Comparison of ENCODE assay signal across 8 cellular contexts in genomic region chr20:50153153-50153499, GRCh38. TPM values are rescaled to one million over a fixed set of nuclear protein-coding genes. Genes with fewer than 3 reads are reported as not detected.
DNase-seq lines count a peak whose midpoint lies in the region; ATAC-seq and TF ChIP-seq lines count a peak whose summit lies in the region.

No MANE protein-coding gene starts in this region.

- no peaks in the 10 kb centered on the region for H4K20me1 ChIP-seq in OCI-LY7 (ENCODE audit: insufficient read depth, low read length)

- H3K9me3 ChIP-seq in OCI-LY7 (ENCODE audit: low read length) (no peaks in the 10 kb centered on the region), trophoblast cell (ENCODE audit: insufficient read depth, low read depth, low read length) (no peaks in the 10 kb centered on the region)

- no peaks in the 10 kb centered on the region for H3K27me3 ChIP-seq in trophoblast cell (ENCODE audit: insufficient read depth, low read length)

- no peaks in the 10 kb centered on the region for H3K9me3 Mint-ChIP-seq in activated CD4-positive, alpha-beta T cell treated with anti-CD3 and anti-CD28 coated beads, Interleukin-2, amount 10 ng/mL, durations not matched to agents 24 days and 14 days

- peak overlapping the region; percentile 78 for H3K14ac ChIP-seq in trophoblast cell (ENCODE audit: low read length)

- peak overlapping the region; percentile 95 for H3K4me2 ChIP-seq in OCI-LY7 (ENCODE audit: low read length)
- H3K4me2 ChIP-seq in trophoblast cell (ENCODE audit: low read length) = peak overlapping the region; percentile 87

- peaks cover 26% of the 10 kb centered on the region for H3K36me3 Mint-ChIP-seq in activated CD4-positive, alpha-beta T cell treated with anti-CD3 and anti-CD28 coated beads, Interleukin-2, amount 10 ng/mL, durations not matched to agents 24 days and 14 days (ENCODE audit: low read depth)

- H3K4me3 Mint-ChIP-seq in activated CD4-positive, alpha-beta T cell treated with anti-CD3 and anti-CD28 coated beads, Interleukin-2, amount 10 ng/mL, durations not matched to agents 24 days and 14 days = peak overlapping the region; percentile 91

- no peaks in the 10 kb centered on the region for H3K27me3 Mint-ChIP-seq in activated CD4-positive, alpha-beta T cell treated with anti-CD3 and anti-CD28 coated beads, Interleukin-2, amount 10 ng/mL, durations not matched to agents 24 days and 14 days

- no peak for DNase-seq in activated CD4-positive, alpha-beta T cell treated with anti-CD3 and anti-CD28 coated beads, Interleukin-2, amount 10 ng/mL, durations not matched to agents 24 days and 14 days
- DNase-seq in activated CD4-positive, alpha-beta T cell treated with anti-CD3 and anti-CD28 coated beads for 4 hours = no peak
- DNase-seq in OCI-LY7 (ENCODE audit: low spot score) (peak; percentile 24), epithelial cell of esophagus (ENCODE audit: low read depth) (no peak), trophoblast cell (peak in 1 of 2 donors; percentile 66), NCI-H2227 treated with DMSO at 0.1 percent for 48 hours (lab: John Stamatoyannopoulos, UW) (no peak), NCI-H1105 (lab: John Stamatoyannopoulos, UW) (no peak)

- H3K9me2 ChIP-seq in OCI-LY7 (ENCODE audit: insufficient read depth, low read length) = no peaks in the 10 kb centered on the region

- H3K27ac ChIP-seq in OCI-LY7 (ENCODE audit: low read depth, low read length, poor library complexity, severe bottlenecking) = no peak overlapping the region
- H3K27ac ChIP-seq in trophoblast cell (ENCODE audit: low read depth, low read length) = peak overlapping the region; percentile 91

- peaks cover 47% of the 10 kb centered on the region for H3K4me1 Mint-ChIP-seq in activated CD4-positive, alpha-beta T cell treated with anti-CD3 and anti-CD28 coated beads, Interleukin-2, amount 10 ng/mL, durations not matched to agents 24 days and 14 days

- TF ChIP-seq CTCF in OCI-LY7 (conservative IDR thresholded peaks at IDR 0.05; ENCODE audit: low read length) (no peak), epithelial cell of esophagus (IDR thresholded peaks at IDR 0.05; ENCODE audit: insufficient read depth, low read depth, low read length, missing control alignments) (no peak)

- ATAC-seq in HG03469 (IDR thresholded peaks at IDR 0.05; ENCODE audit: unreplicated experiment) = no peak

- WGBS in trophoblast cell (ENCODE audit: extremely low coverage, insufficient coverage, insufficient read length) = no CpG with 5 or more reads among the region's 18 CpGs

- no peak overlapping the region for H3K23ac ChIP-seq in trophoblast cell (ENCODE audit: low read length)

- H3K27ac Mint-ChIP-seq in activated CD4-positive, alpha-beta T cell treated with anti-CD3 and anti-CD28 coated beads, Interleukin-2, amount 10 ng/mL, durations not matched to agents 24 days and 14 days = peak overlapping the region; percentile 89

- H4K8ac ChIP-seq in trophoblast cell (ENCODE audit: low read depth, low read length) = peak overlapping the region; percentile 67

- peaks cover 34% of the 10 kb centered on the region for H3K79me1 ChIP-seq in trophoblast cell (ENCODE audit: low read length)

- H2BK120ac ChIP-seq in trophoblast cell (ENCODE audit: insufficient read depth, low read length, poor library complexity) = peak overlapping the region; percentile 22

- POLR2A ChIA-PET in OCI-LY7 (lab: Charles Lee) = interaction anchor here (0.5 to 2.9 kb wide), 9 partner anchors 16 to 588 kb away, joined by 3 to 32 read pairs (median 5); partner anchors contain the start of gene UBE2V1

- H4K91ac ChIP-seq in trophoblast cell (ENCODE audit: low read depth, low read length) = peak overlapping the region; percentile 83

- H2BK12ac ChIP-seq in trophoblast cell (ENCODE audit: low read length) = peak overlapping the region; percentile 29

- peak overlapping the region; percentile 76; the same call in 1 of the 2 replicates for H2AFZ ChIP-seq in OCI-LY7 (ENCODE audit: low read length)
- H2AFZ ChIP-seq in trophoblast cell (ENCODE audit: insufficient read depth, low read length, poor library complexity) = peak overlapping the region; percentile 14

- BruUV-seq in OCI-LY7 (replicated peaks; lab: Mats Ljungman, UMichigan) = no TSS peak

- intact Hi-C loops in activated CD4-positive, alpha-beta T cell treated with anti-CD3 and anti-CD28 coated beads, Interleukin-2, amount 10 ng/mL, durations not matched to agents 24 days and 14 days (cut with micrococcal nuclease) = loop anchor here (1.0 kb wide), 2 partner anchors 13 to 40 kb away; partner anchors contain the start of gene UBE2V1
- intact Hi-C loops in OCI-LY7 (cut with micrococcal nuclease; ENCODE audit: unreplicated experiment) = loop anchor here (5.0 kb wide), 1 partner anchor 216 kb away; the partner anchor contains the start of gene RNF114

- peak overlapping the region; percentile 13 for H4K12ac ChIP-seq in trophoblast cell (ENCODE audit: low read depth, low read length)

- H2AK5ac ChIP-seq in trophoblast cell (ENCODE audit: low read length) = peak overlapping the region; percentile 51

- H3K4ac ChIP-seq in trophoblast cell (ENCODE audit: low read depth, low read length) = peak overlapping the region; percentile 96

- H3K36me3 ChIP-seq in OCI-LY7 (ENCODE audit: insufficient read depth, low read length) (peaks cover 4% of the 10 kb centered on the region; the same call in 1 of the 2 replicates), trophoblast cell (ENCODE audit: control insufficient read depth in 1 of 2, insufficient read depth in 2 of 2, low read length in 2 of 2) (peaks cover 20 to 22% of the 10 kb centered on the region in 2 experiments)

- CTCF ChIA-PET in OCI-LY7 (lab: Charles Lee; ENCODE audit: unreplicated experiment) = interaction anchor here (0.6 to 1.3 kb wide), 6 partner anchors 10 to 82 kb away, joined by 3 to 6 read pairs (median 3); no protein-coding TSS in a partner anchor

- peak overlapping the region; percentile 99 for H3K9ac ChIP-seq in trophoblast cell (ENCODE audit: low read length)

- H3K4me1 ChIP-seq in OCI-LY7 (ENCODE audit: insufficient read depth, low read length, poor library complexity, severe bottlenecking) (peaks cover 20% of the 10 kb centered on the region), trophoblast cell (ENCODE audit: control insufficient read depth in 1 of 2, insufficient read depth in 2 of 2, low read length in 2 of 2) (peaks cover 22 to 39% of the 10 kb centered on the region in 2 experiments)

- H3K79me2 ChIP-seq in OCI-LY7 (ENCODE audit: insufficient read depth, low read depth, low read length) (peaks cover 11% of the 10 kb centered on the region; the same call in 1 of the 2 replicates), trophoblast cell (ENCODE audit: control insufficient read depth, insufficient read depth, low read length, poor library complexity) (peaks cover 42% of the 10 kb centered on the region)

- peak overlapping the region; percentile 96 for H3K4me3 ChIP-seq in OCI-LY7 (ENCODE audit: low read depth, low read length, poor library complexity, severe bottlenecking)
- peak overlapping the region; percentile 87 for H3K4me3 ChIP-seq in epithelial cell of esophagus (ENCODE audit: low read length)
- peak overlapping the region; percentile 87 for H3K4me3 ChIP-seq in trophoblast cell (ENCODE audit: low read depth, low read length)

- peak overlapping the region; percentile 80 for H3K18ac ChIP-seq in trophoblast cell (ENCODE audit: low read length)

- H2BK5ac ChIP-seq in trophoblast cell (ENCODE audit: low read depth, low read length, poor library complexity) = peak overlapping the region; percentile 90

RNA-seq across cellular contexts. Expression of gene PEDS1, which starts 0.4 kb away (rescaled TPM):
- total RNA-seq in activated CD4-positive, alpha-beta T cell treated with anti-CD3 and anti-CD28 coated beads, Interleukin-2, amount 10 ng/mL, durations not matched to agents 24 days and 14 days = 26.3 and 30.2 TPM in 2 replicates
- 12.0 and 25.9 TPM in 2 replicates for total RNA-seq in OCI-LY7 (2014; rRNA removed; shearing (Covaris generic))
- 19.5 and 22.0 TPM in 2 replicates for total RNA-seq in OCI-LY7 (2022)
- 132 and 134 TPM in 2 replicates for polyA plus RNA-seq in trophoblast cell (2013)

RNA-seq across cellular contexts. Expression of gene CEBPB, which starts 37.5 kb away (rescaled TPM):
- 45.5 and 45.9 TPM in 2 replicates for total RNA-seq in activated CD4-positive, alpha-beta T cell treated with anti-CD3 and anti-CD28 coated beads, Interleukin-2, amount 10 ng/mL, durations not matched to agents 24 days and 14 days
- 31.0 and 47.6 TPM in 2 replicates for total RNA-seq in OCI-LY7 (2014; rRNA removed; shearing (Covaris generic))
- total RNA-seq in OCI-LY7 (2022) = 48.2 and 48.4 TPM in 2 replicates
- polyA plus RNA-seq in trophoblast cell (2013) = 167 and 177 TPM in 2 replicates

RNA-seq across cellular contexts. Expression of gene UBE2V1, which starts 40.2 kb away (rescaled TPM):
- total RNA-seq in activated CD4-positive, alpha-beta T cell treated with anti-CD3 and anti-CD28 coated beads, Interleukin-2, amount 10 ng/mL, durations not matched to agents 24 days and 14 days = 142 and 153 TPM in 2 replicates
- 57.3 and 63.2 TPM in 2 replicates for total RNA-seq in OCI-LY7 (2014; rRNA removed; shearing (Covaris generic))
- total RNA-seq in OCI-LY7 (2022) = 143 and 161 TPM in 2 replicates
- polyA plus RNA-seq in trophoblast cell (2013) = 238 and 250 TPM in 2 replicates
